Comparison of ENCODE assay signal across 14 cellular contexts in the genomic region with DNA sequence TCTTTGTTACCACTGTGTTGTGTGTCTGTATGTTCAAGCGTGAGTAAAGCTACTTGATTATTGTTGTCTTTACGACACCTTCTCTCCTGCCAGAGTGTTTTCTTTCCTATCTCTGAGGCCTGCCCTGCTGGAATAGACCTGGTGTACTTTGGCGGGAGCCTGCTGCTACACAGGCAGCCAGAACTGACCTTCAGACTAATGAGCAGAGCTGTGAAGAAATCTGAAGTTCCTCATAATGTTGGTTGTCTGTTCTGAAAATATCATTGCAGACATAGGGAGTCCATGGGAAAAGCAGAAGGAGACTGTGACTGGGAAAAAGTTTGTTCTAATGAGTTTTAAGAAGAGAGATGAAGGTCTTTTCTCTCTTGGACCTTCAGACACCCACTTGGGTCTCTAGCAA. TPM values are rescaled to one million over a fixed set of nuclear protein-coding genes. Genes with fewer than 3 reads are reported as not detected.
DNase-seq lines count a peak whose midpoint lies in the region; ATAC-seq and TF ChIP-seq lines count a peak whose summit lies in the region.
"Had no signal": no experiment of that assay in that cellular context is flagged by ENCODE, and none has a peak within 500 bp of the region (broad histone marks: within the 10 kb centered on the region; RNA-seq: fewer than 3 reads in every experiment).

No MANE protein-coding gene starts in this region.

- 47 to 57% (median 54%) methylated on average over 3 of the region's 3 CpGs for WGBS in heart left ventricle, 4 donors
- 84% methylated on average over 3 of the region's 3 CpGs for WGBS in smooth muscle cell (ENCODE audit: low lambda C conversion rate)

- peak; percentile 53 to 56 for DNase-seq in Caco-2
- no peak for DNase-seq in SK-N-MC (ENCODE audit: low read depth, low spot score)
- peak in 2 of 5 donors; percentile 48 to 50 for DNase-seq in heart left ventricle
- DNase-seq in osteoblast (ENCODE audit: insufficient read length, low spot score, missing footprints): peak; percentile 76
- no peak for DNase-seq in NCI-H2227 (lab: John Stamatoyannopoulos, UW; ENCODE audit: unreplicated experiment)
- DNase-seq in NCI-H82 treated with DMSO at 0.1 percent for 48 hours (lab: John Stamatoyannopoulos, UW; ENCODE audit: unreplicated experiment): no peak
- no peak for DNase-seq in stimulated activated CD4-positive, alpha-beta T cell treated with anti-CD3 and anti-CD28 coated beads, Interleukin-4, amount 100 ng/mL, for 1 hour
- no peak for DNase-seq in smooth muscle cell (lab: John Stamatoyannopoulos, UW; ENCODE audit: unreplicated experiment)
- DNase-seq: activated CD4-positive, alpha-beta T cell treated with anti-CD3 and anti-CD28 coated beads, Interleukin-2, amount 50 U/mL, for 1 hour; activated T-cell treated with anti-CD3 and anti-CD28 coated beads, Interleukin-2, amount 50 U/mL, for 72 hours; effector memory CD8-positive, alpha-beta T cell; NCI-H2107; T-helper 17 cell had no signal

- ATAC-seq in heart left ventricle: peak; percentile 86 to 93 (median 88)
- ATAC-seq: activated T-cell treated with anti-CD3 and anti-CD28 coated beads, Interleukin-2, amount 50 U/mL, for 72 hours; effector memory CD8-positive, alpha-beta T cell; T-helper 17 cell had no signal

- TF ChIP-seq CTCF in Caco-2 (IDR thresholded peaks at IDR 0.05; ENCODE audit: insufficient read depth in 1 of 2, low read depth in 1 of 2, low read length in 1 of 2, severe bottlenecking in 1 of 2, unreplicated experiment in 1 of 2) (no peak), heart left ventricle (IDR thresholded peaks at IDR 0.05) (no peak), osteoblast (IDR thresholded peaks at IDR 0.05; ENCODE audit: extremely low read depth, low read depth, low read length) (no peak), smooth muscle cell (IDR thresholded peaks at IDR 0.05; ENCODE audit: borderline replicate concordance, insufficient read depth, poor library complexity, severe bottlenecking) (no peak)

- no peaks in the 10 kb centered on the region for H3K27me3 Mint-ChIP-seq in Caco-2 (ENCODE audit: insufficient read depth, unreplicated experiment)
- H3K27me3 Mint-ChIP-seq: effector memory CD8-positive, alpha-beta T cell; T-helper 17 cell; type B pancreatic cell had no signal

- H3K4me1 ChIP-seq in Caco-2: no peaks in the 10 kb centered on the region
- peaks cover 0 to 54% (median 14%) of the 10 kb centered on the region in 12 donors for H3K4me1 ChIP-seq in heart left ventricle
- H3K4me1 ChIP-seq in osteoblast (ENCODE audit: insufficient read depth, low read length): peaks cover 7% of the 10 kb centered on the region
- H3K4me1 ChIP-seq in smooth muscle cell (ENCODE audit: low read depth): no peaks in the 10 kb centered on the region

- H3F3A ChIP-seq in smooth muscle cell (ENCODE audit: low read depth): no peaks in the 10 kb centered on the region

- intact Hi-C loops in Caco-2 (cut with micrococcal nuclease; ENCODE audit: unreplicated experiment): no loop called here
- intact Hi-C loops in heart left ventricle (cut with DNase I): no loop called here

- peaks cover 7% of the 10 kb centered on the region for H3K4me1 Mint-ChIP-seq in Caco-2 (ENCODE audit: low read depth, unreplicated experiment)

- CTCF ChIA-PET in Caco-2 (lab: Charles Lee): no interaction called here

- H3K4me2 ChIP-seq in osteoblast (ENCODE audit: insufficient read depth, low read length) (no peak overlapping the region), smooth muscle cell (no peak overlapping the region)

- H3K79me2 ChIP-seq in osteoblast (ENCODE audit: insufficient read depth, low read length): peaks cover 60% of the 10 kb centered on the region
- H3K79me2 ChIP-seq in smooth muscle cell (ENCODE audit: low read depth): peaks cover 49% of the 10 kb centered on the region

- TF ChIP-seq POLR2A in heart left ventricle (IDR thresholded peaks at IDR 0.05): no peak

- POLR2A ChIA-PET in Caco-2 (lab: Charles Lee): no interaction called here

- H3K9ac ChIP-seq in SK-N-MC (ENCODE audit: insufficient read length) (no peak overlapping the region), smooth muscle cell (ENCODE audit: low read depth) (no peak overlapping the region)

- H4K20me1 ChIP-seq in osteoblast (ENCODE audit: insufficient read depth, low read length) (peaks cover 27% of the 10 kb centered on the region), smooth muscle cell (ENCODE audit: low read depth) (peaks cover 73% of the 10 kb centered on the region)

- no peaks in the 10 kb centered on the region; the same call in 1 of the 2 replicates for H3K36me3 ChIP-seq in Caco-2 (ENCODE audit: control insufficient read depth, insufficient read depth, low read length)
- peaks cover 13% of the 10 kb centered on the region for H3K36me3 ChIP-seq in SK-N-MC (ENCODE audit: insufficient read depth, low read length)
- H3K36me3 ChIP-seq in heart left ventricle: peaks cover 0 to 37% (median 29%) of the 10 kb centered on the region in 9 donors
- peaks cover 10% of the 10 kb centered on the region for H3K36me3 ChIP-seq in osteoblast (ENCODE audit: insufficient read depth, low read length)
- H3K36me3 ChIP-seq in smooth muscle cell (ENCODE audit: low read depth): no peaks in the 10 kb centered on the region

- H3K27ac ChIP-seq in SK-N-MC: 0 out of 2 replicates have a peak overlapping the region, but pooled peaks have one; percentile 2
- peak overlapping the region in 10 of 12 donors; percentile 8 to 60 (median 44) for H3K27ac ChIP-seq in heart left ventricle
- H3K27ac ChIP-seq in osteoblast (ENCODE audit: low read depth, low read length): no peak overlapping the region
- no peak overlapping the region for H3K27ac ChIP-seq in smooth muscle cell (ENCODE audit: low read depth)

- no peak overlapping the region for H2AFZ ChIP-seq in osteoblast (ENCODE audit: low read length)
- no peak overlapping the region for H2AFZ ChIP-seq in smooth muscle cell (ENCODE audit: low read depth)

- H3K27ac Mint-ChIP-seq in Caco-2 (ENCODE audit: unreplicated experiment): no peak overlapping the region
- H3K27ac Mint-ChIP-seq: type B pancreatic cell had no signal

- BruUV-seq in Caco-2 (replicated peaks; lab: Mats Ljungman, UMichigan): no TSS peak

- no peaks in the 10 kb centered on the region for H3K9me3 Mint-ChIP-seq in Caco-2 (ENCODE audit: unreplicated experiment)
- H3K9me3 Mint-ChIP-seq: activated T-cell treated with anti-CD3 and anti-CD28 coated beads, Interleukin-2, amount 50 U/mL, for 72 hours; effector memory CD8-positive, alpha-beta T cell; type B pancreatic cell had no signal

- H3K9me3 ChIP-seq in Caco-2: no peaks in the 10 kb centered on the region
- H3K9me3 ChIP-seq in SK-N-MC (ENCODE audit: low read depth, low read length): no peaks in the 10 kb centered on the region
- no peaks in the 10 kb centered on the region for H3K9me3 ChIP-seq in heart left ventricle
- H3K9me3 ChIP-seq in osteoblast (ENCODE audit: low read depth, low read length): no peaks in the 10 kb centered on the region
- no peaks in the 10 kb centered on the region for H3K9me3 ChIP-seq in smooth muscle cell (replicated peaks; ENCODE audit: low read depth)

- no peaks in the 10 kb centered on the region for H3K27me3 ChIP-seq in Caco-2 (replicated peaks; ENCODE audit: control insufficient read depth, insufficient read depth, low read length)
- no peaks in the 10 kb centered on the region for H3K27me3 ChIP-seq in heart left ventricle
- no peaks in the 10 kb centered on the region for H3K27me3 ChIP-seq in osteoblast (ENCODE audit: insufficient read depth, low read length)
- H3K27me3 ChIP-seq in smooth muscle cell (ENCODE audit: low read depth): no peaks in the 10 kb centered on the region

- H3K4me3 ChIP-seq in Caco-2 (ENCODE audit: low read depth, low read length): no peak overlapping the region
- H3K4me3 ChIP-seq in SK-N-MC: no peak overlapping the region
- H3K4me3 ChIP-seq in heart left ventricle: no peak overlapping the region
- H3K4me3 ChIP-seq in osteoblast (ENCODE audit: insufficient read depth, low read length): no peak overlapping the region
- H3K4me3 ChIP-seq in smooth muscle cell: no peak overlapping the region

- peaks cover 24% of the 10 kb centered on the region for H3K36me3 Mint-ChIP-seq in Caco-2 (ENCODE audit: insufficient read depth, unreplicated experiment)

- no peak overlapping the region for H3K4me3 Mint-ChIP-seq in Caco-2 (ENCODE audit: unreplicated experiment)
- H3K4me3 Mint-ChIP-seq: activated T-cell treated with anti-CD3 and anti-CD28 coated beads, Interleukin-2, amount 50 U/mL, for 72 hours; effector memory CD8-positive, alpha-beta T cell; T-helper 17 cell; type B pancreatic cell had no signal

RNA-seq across cellular contexts. Expression of a gene that starts 9.8 kb away (rescaled TPM):
- total RNA-seq in Caco-2 (2022) (31.8 and 33.3 TPM in 2 replicates), heart left ventricle (10 to 100 TPM; 41.5 to 76.8 (median 54.4) TPM), osteoblast (46.0 and 47.0 TPM in 2 replicates), smooth muscle cell (28.7 and 34.1 TPM in 2 replicates)
- polyA plus RNA-seq in heart left ventricle (10 to 100 TPM; 43.5 to 53.5 TPM), smooth muscle cell (21.6 and 23.6 TPM in 2 replicates)

Comparison
In these comparisons a context has a peak if more than half of its experiments do, and no peak if none do; other contexts are left out.
1. DNase-seq: peak in Caco-2 (2 of 2) and osteoblast (single experiment); none in SK-N-MC (single experiment), NCI-H2227 (single experiment), NCI-H82 treated with DMSO at 0.1 percent for 48 hours (single experiment), stimulated activated CD4-positive, alpha-beta T cell treated with anti-CD3 and anti-CD28 coated beads, Interleukin-4, amount 100 ng/mL, for 1 hour (single experiment) and smooth muscle cell (single experiment).
2. H3K27ac ChIP-seq: peak in SK-N-MC (single experiment) and heart left ventricle (10 of 12); none in osteoblast (single experiment) and smooth muscle cell (single experiment).